ENCODE assay signal across 23 cellular contexts in the genomic region with DNA sequence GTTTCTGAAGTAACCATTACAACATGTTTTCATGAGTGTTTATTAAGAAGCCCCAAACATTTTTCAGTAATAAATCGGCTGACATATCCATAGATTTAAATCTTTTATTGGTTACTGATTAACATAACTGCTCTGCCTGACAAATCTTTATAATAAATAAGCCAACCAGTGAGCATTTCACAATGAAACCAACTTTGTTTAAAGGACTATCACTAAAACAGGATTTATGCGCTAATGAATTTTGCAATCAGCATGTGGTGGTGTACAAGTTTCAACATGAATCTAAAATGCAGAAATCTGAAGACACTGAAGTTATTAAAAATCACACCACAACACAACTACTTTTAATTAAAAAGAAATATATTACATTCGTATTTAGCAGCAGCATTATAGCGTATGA.
"Had no signal": no experiment of that assay in that cellular context is flagged by ENCODE, and none has a peak within 500 bp of the region (broad histone marks: within the 10 kb centered on the region; RNA-seq: fewer than 3 reads in every experiment).

No MANE protein-coding gene starts in this region.

- H3K9me3 ChIP-seq: mucosa of descending colon, neutrophil, testis, upper lobe of right lung had no signal

- H3K4me1 ChIP-seq: spleen, tibial nerve, upper lobe of right lung had no signal

- H3K27me3 ChIP-seq: neutrophil, spleen, testis, tibial nerve, upper lobe of right lung had no signal

- DNase-seq: effector CD4-positive, alpha-beta T cell; endodermal cell; foreskin melanocyte; head of caudate nucleus; hippocampal formation; left colon; left ventricle myocardium superior; mucosa of descending colon; naive thymus-derived CD8-positive, alpha-beta T cell; posterior cingulate gyrus; spleen; stimulated activated CD4-positive, alpha-beta T cell treated with anti-CD3 and anti-CD28 coated beads, Interleukin-15, amount 100 ng/mL, for 24 hours; stimulated activated CD4-positive, alpha-beta T cell treated with anti-CD3 and anti-CD28 coated beads, Interleukin-1b, Interleukin-23, amount 100 ng/mL, for 48 hours; stimulated activated CD4-positive, alpha-beta T cell treated with anti-CD3 and anti-CD28 coated beads, Interleukin-4, amount 100 ng/mL, for 24 hours; testis; upper lobe of right lung had no signal

- ATAC-seq: esophagus mucosa; left colon; left ventricle myocardium superior; mucosa of descending colon; naive thymus-derived CD8-positive, alpha-beta T cell; sciatic nerve; stimulated activated memory B cell treated with anti-CD40 and anti-IgM and Interleukin-4, amounts not matched to agents 10 μg/mL and 1 μg/mL and 100 μg/mL, for 72 hours; upper lobe of right lung had no signal

- H3K27ac ChIP-seq: coronary artery, neutrophil, spleen, testis, tibial nerve, upper lobe of right lung had no signal

- H3K36me3 ChIP-seq: neutrophil, spleen, tibial nerve, upper lobe of right lung had no signal

- H3K4me3 ChIP-seq: coronary artery, lung, mucosa of descending colon, spleen, testis, tibial nerve, upper lobe of right lung had no signal
